Comparison of ENCODE assay signal across 28 cellular contexts in the genomic region with DNA sequence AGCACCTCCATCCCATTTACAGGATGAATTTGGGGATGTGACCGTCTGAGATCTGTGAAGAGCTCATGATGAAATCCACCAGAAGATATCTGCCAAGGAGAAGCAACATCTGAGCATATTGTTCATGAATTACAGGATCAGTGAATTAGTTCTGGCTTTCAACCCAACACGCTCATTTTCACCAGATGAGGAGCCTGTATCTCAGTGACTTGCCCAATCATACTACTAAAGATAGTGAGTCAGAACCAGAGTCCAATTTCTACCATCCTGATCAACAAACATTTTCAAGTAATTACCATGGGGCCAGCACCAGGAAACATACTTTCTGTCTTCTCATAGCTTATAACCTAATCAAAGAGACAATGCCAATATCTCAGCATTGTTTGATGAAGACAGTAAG.
"Had no signal": no experiment of that assay in that cellular context is flagged by ENCODE, and none has a peak within 500 bp of the region (broad histone marks: within the 10 kb centered on the region; RNA-seq: fewer than 3 reads in every experiment).

No MANE protein-coding gene starts in this region.

- H3K27me3 Mint-ChIP-seq: activated B cell treated with CpG ODN at 0.5 μM for 24 hours; central memory CD8-positive, alpha-beta T cell; effector memory CD8-positive, alpha-beta T cell had no signal

- H3K27ac Mint-ChIP-seq: activated B cell treated with CpG ODN at 0.5 μM for 24 hours; activated naive CD8-positive, alpha-beta T cell; effector memory CD8-positive, alpha-beta T cell; T-helper 1 cell treated with Interleukin-12 subunit alpha and Interleukin-12 subunit beta and Interleukin-4 antibody, amounts not matched to agents 30 μg/mL and 1 μg/mL, for 36 hours had no signal

- DNase-seq: activated B cell treated with CpG ODN at 0.5 μM for 24 hours; activated CD4-positive, alpha-beta T cell treated with anti-CD3 and anti-CD28 coated beads for 4 hours; activated CD8-positive, alpha-beta memory T cell treated with anti-CD3 and anti-CD28 coated beads, Interleukin-2, amount 50 U/mL, for 4 hours; activated gamma-delta T cell; activated T-cell treated with anti-CD3 and anti-CD28 coated beads, Interleukin-2, amount 50 U/mL, for 48 hours; amniotic stem cell; dorsolateral prefrontal cortex; effector memory CD8-positive, alpha-beta T cell; foreskin keratinocyte; kidney; lower lobe of right lung; mesendoderm; mucosa of descending colon; sigmoid colon; stimulated activated CD4-positive, alpha-beta T cell treated with anti-CD3 and anti-CD28 coated beads, Interleukin-15, amount 100 ng/mL, for 24 hours; stimulated activated naive CD4-positive, alpha-beta T cell treated with Interleukin-2 at 50 U/mL for 16 hours; substantia nigra; T1000; thyroid gland; upper lobe of right lung had no signal

- H3K4me1 Mint-ChIP-seq: central memory CD8-positive, alpha-beta T cell; neural crest cell had no signal

- H3K4me3 ChIP-seq: breast epithelium, dorsolateral prefrontal cortex, lower lobe of right lung, mucosa of descending colon, sigmoid colon, smooth muscle cell, thyroid gland, upper lobe of right lung had no signal

- H3K4me3 Mint-ChIP-seq: activated B cell treated with CpG ODN at 0.5 μM for 24 hours; activated naive CD8-positive, alpha-beta T cell; central memory CD8-positive, alpha-beta T cell; effector memory CD8-positive, alpha-beta T cell; neural crest cell; T-helper 1 cell treated with Interleukin-12 subunit alpha and Interleukin-12 subunit beta and Interleukin-4 antibody, amounts not matched to agents 30 μg/mL and 1 μg/mL, for 36 hours had no signal

- H3K9me3 Mint-ChIP-seq: central memory CD8-positive, alpha-beta T cell had no signal

- ATAC-seq: effector memory CD8-positive, alpha-beta T cell; esophagus mucosa; foreskin keratinocyte; left lobe of liver; lower lobe of right lung; mucosa of descending colon; upper lobe of right lung had no signal
